11 cellular contexts compared by ENCODE assay signal in the genomic region with DNA sequence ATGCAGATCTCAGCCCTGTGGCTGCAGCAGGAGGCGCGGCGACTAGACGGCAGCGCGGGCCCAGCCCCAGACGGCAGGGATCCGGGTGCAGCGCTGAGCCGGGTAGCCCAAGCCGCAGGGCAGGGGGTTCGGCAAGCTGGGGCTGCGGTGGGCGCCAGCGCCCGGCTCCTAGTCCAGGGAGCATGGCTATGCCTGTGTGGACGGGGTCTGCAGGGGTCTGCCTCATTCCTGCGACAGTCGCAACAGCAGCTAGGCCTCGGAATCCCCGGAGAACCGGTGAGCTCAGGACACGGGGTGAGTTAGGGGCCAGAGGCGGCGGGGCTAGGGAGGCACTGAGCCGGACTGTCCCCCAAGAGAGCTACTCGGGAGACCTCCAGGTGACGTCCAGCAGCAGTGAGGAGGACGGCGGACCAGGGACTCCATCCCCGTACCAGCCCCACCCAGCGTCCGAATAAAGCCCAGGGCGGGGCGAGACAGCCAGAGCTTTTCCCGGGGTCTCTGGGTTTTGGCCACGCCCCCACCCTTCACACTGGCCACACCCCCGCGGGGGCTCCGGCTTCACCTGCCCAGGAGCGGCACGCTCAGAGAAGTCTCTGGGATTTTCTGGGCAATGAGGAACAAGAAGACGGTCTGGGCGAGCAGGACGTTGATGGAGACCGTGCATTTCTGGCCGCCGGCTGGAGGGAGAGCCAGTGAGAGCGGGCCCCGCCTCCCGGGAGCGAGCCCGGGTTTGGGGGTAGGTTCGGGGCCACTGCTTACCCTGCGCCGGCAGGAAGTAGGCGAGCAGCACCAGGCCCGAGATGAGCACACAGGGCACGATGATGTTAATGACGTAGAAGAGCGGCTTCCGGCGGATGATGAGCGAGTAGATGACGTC. TPM values are rescaled to one million over a fixed set of nuclear protein-coding genes. Genes with fewer than 3 reads are reported as not detected.
DNase-seq lines count a peak whose midpoint lies in the region; ATAC-seq and TF ChIP-seq lines count a peak whose summit lies in the region.
"Had no signal": no experiment of that assay in that cellular context is flagged by ENCODE, and none has a peak within 500 bp of the region (broad histone marks: within the 10 kb centered on the region; RNA-seq: fewer than 3 reads in every experiment).

No MANE protein-coding gene starts in this region.

- TF ChIP-seq CTCF in A673 (conservative IDR thresholded peaks at IDR 0.05; ENCODE audit: low read depth, low read length) (no peak), coronary artery (IDR thresholded peaks at IDR 0.05) (no peak), natural killer cell (IDR thresholded peaks at IDR 0.05) (no peak), testis (IDR thresholded peaks at IDR 0.05) (no peak)

- H3K4me3 ChIP-seq in A673 (ENCODE audit: low read depth, low read length, poor library complexity, severe bottlenecking) (peak overlapping the region; percentile 52), coronary artery (peak overlapping the region; percentile 69), testis (peak overlapping the region in 1 of 2 donors; percentile 42)

- POLR2A ChIA-PET in A673 (lab: Charles Lee; ENCODE audit: low non-redundant PET) = no interaction called here

- WGBS in testis, 2 donors = 46 to 72% methylated on average over 30 to 59 of the region's 65 CpGs

- CTCF ChIA-PET in A673 (lab: Charles Lee) = no interaction called here

- no TSS peak for BruUV-seq in A673 (replicated peaks; lab: Mats Ljungman, UMichigan)

- H3K36me3 ChIP-seq in A673 (ENCODE audit: insufficient read depth, low read length, poor library complexity, severe bottlenecking) = peaks cover 7% of the 10 kb centered on the region
- H3K36me3 ChIP-seq in testis (ENCODE audit: low read depth, missing control alignments) = no peaks in the 10 kb centered on the region

- no peaks in the 10 kb centered on the region for H3K9me3 ChIP-seq in A673 (ENCODE audit: low read depth, low read length, poor library complexity, severe bottlenecking)
- no peaks in the 10 kb centered on the region for H3K9me3 ChIP-seq in testis

- H3K4me1 ChIP-seq in A673 (ENCODE audit: insufficient read depth, low read length, poor library complexity, severe bottlenecking) (peaks cover 13% of the 10 kb centered on the region), testis (peaks cover 8% of the 10 kb centered on the region)

- H3K4me1 Mint-ChIP-seq in natural killer cell = peaks cover 37 to 42% of the 10 kb centered on the region in 2 donors

- no peaks in the 10 kb centered on the region for H3K27me3 ChIP-seq in A673 (replicated peaks; ENCODE audit: insufficient read depth, low read depth, low read length, poor library complexity)
- H3K27me3 ChIP-seq in testis = no peaks in the 10 kb centered on the region

- ATAC-seq in natural killer cell (peak; percentile 36 to 45 (median 44)), HG03460 (IDR thresholded peaks at IDR 0.05; ENCODE audit: unreplicated experiment) (no peak), GM21717 (IDR thresholded peaks at IDR 0.05; ENCODE audit: unreplicated experiment) (no peak), HG02798 (IDR thresholded peaks at IDR 0.05; ENCODE audit: poor library complexity, unreplicated experiment) (no peak)

- H3K9me3 Mint-ChIP-seq in natural killer cell = no peaks in the 10 kb centered on the region

- H3K36me3 Mint-ChIP-seq in natural killer cell = no peaks in the 10 kb centered on the region

- intact Hi-C loops in A673 (cut with micrococcal nuclease; ENCODE audit: unreplicated experiment) = loop anchor here (5.0 kb wide), 1 partner anchor 168 kb away; a partner anchor contains a TSS
- intact Hi-C loops in natural killer cell (cut with micrococcal nuclease) = loop anchor here (2.0 to 5.0 kb wide), 2 partner anchors 44 to 103 kb away; a partner anchor contains a TSS
- intact Hi-C loops in testis (cut with DNase I; ENCODE audit: low total_unique reads) = no loop called here

- H3K27ac Mint-ChIP-seq in natural killer cell = peak overlapping the region; percentile 93 to 94

- DNase-seq in A673 (ENCODE audit: low spot score) (no peak), coronary artery (ENCODE audit: low spot score) (peak; percentile 77), natural killer cell (peak; percentile 71), testis (no peak)
- DNase-seq in activated CD4-positive, CD25-positive, alpha-beta regulatory T cell treated with anti-CD3 and anti-CD28 coated beads, Interleukin-2, amount 50 U/mL, for 72 hours = peak; percentile 43

- no peaks in the 10 kb centered on the region for H3K27me3 Mint-ChIP-seq in natural killer cell (ENCODE audit: low read depth in 2 of 2)

- peak overlapping the region; percentile 91 for H3K4me3 Mint-ChIP-seq in natural killer cell

- TF ChIP-seq POLR2A in testis (IDR thresholded peaks at IDR 0.05) = no peak

- H3K27ac ChIP-seq in A673 (ENCODE audit: low read depth, low read length, poor library complexity, severe bottlenecking) (peak overlapping the region; percentile 89), coronary artery (no peak overlapping the region), testis (no peak overlapping the region)
- H3K27ac ChIP-seq: C4-2B, KMS-11 had no signal

RNA-seq across cellular contexts. Expression of a gene that starts 1.1 kb away (rescaled TPM):
- total RNA-seq in A673 (2021) = 2.7 and 4.8 TPM in 2 replicates
- 10 to 100 TPM; 24.4 to 30.2 (median 27.5) TPM for total RNA-seq in natural killer cell
- total RNA-seq in testis = 1 to 10 TPM; 2.8 to 4.1 TPM
- polyA plus RNA-seq in testis (ENCODE audit: insufficient read depth, low read depth, low replicate concordance) = 1.5 TPM

RNA-seq across cellular contexts. Expression of a gene that starts 2.4 kb away (rescaled TPM):
- total RNA-seq in A673 (2021) = 0.21 and 0.79 TPM in 2 replicates
- total RNA-seq in natural killer cell = 10 to 100 TPM; 11.8 to 17.9 (median 11.8) TPM
- total RNA-seq in testis = 1 to 10 TPM; 1.4 to 2.6 TPM
- 1.4 TPM for polyA plus RNA-seq in testis (ENCODE audit: insufficient read depth, low read depth, low replicate concordance)

RNA-seq across cellular contexts. Expression of a gene that starts 31.6 kb away (rescaled TPM):
- total RNA-seq in A673 (2021) = not detected in 2 replicates
- total RNA-seq in natural killer cell = 1 to 10 TPM in 2 of 3 donors, under 1 TPM in 1; 0.25 to 4.3 (median 2.2) TPM
- total RNA-seq in testis = under 1 TPM; 0.12 to 0.47 TPM
- polyA plus RNA-seq in testis (ENCODE audit: insufficient read depth, low read depth, low replicate concordance) = 0.88 TPM
- total RNA-seq: epithelial cell of proximal tubule had no signal

RNA-seq across cellular contexts. Expression of a gene that starts 39.4 kb away (rescaled TPM):
- total RNA-seq in A673 (2021) (113 and 129 TPM in 2 replicates), natural killer cell (10 to 100 TPM; 34.7 to 47.5 (median 42.5) TPM), testis (10 to 100 TPM; 23.7 to 25.9 TPM)
- polyA plus RNA-seq in testis (ENCODE audit: insufficient read depth, low read depth, low replicate concordance) = 24.3 TPM

RNA-seq across cellular contexts. Expression of a gene that starts 39.6 kb away (rescaled TPM):
- total RNA-seq in A673 (2021) (77.3 and 78.8 TPM in 2 replicates), natural killer cell (100 to 1,000 TPM; 149 to 189 (median 177) TPM), testis (100 to 1,000 TPM; 110 to 111 TPM)
- polyA plus RNA-seq in testis (ENCODE audit: insufficient read depth, low read depth, low replicate concordance) = 211 TPM

Comparison
In these comparisons a context has a peak if more than half of its experiments do, and no peak if none do; other contexts are left out.
1. DNase-seq: peak in activated CD4-positive, CD25-positive, alpha-beta regulatory T cell treated with anti-CD3 and anti-CD28 coated beads, Interleukin-2, amount 50 U/mL, for 72 hours (single experiment), coronary artery (single experiment) and natural killer cell (single experiment); none in A673 (single experiment) and testis (single experiment).
2. ATAC-seq: peak in natural killer cell (3 of 3); none in HG03460 (single experiment), GM21717 (single experiment) and HG02798 (single experiment).